Comparison of ENCODE assay signal across 8 cellular contexts in the genomic region with DNA sequence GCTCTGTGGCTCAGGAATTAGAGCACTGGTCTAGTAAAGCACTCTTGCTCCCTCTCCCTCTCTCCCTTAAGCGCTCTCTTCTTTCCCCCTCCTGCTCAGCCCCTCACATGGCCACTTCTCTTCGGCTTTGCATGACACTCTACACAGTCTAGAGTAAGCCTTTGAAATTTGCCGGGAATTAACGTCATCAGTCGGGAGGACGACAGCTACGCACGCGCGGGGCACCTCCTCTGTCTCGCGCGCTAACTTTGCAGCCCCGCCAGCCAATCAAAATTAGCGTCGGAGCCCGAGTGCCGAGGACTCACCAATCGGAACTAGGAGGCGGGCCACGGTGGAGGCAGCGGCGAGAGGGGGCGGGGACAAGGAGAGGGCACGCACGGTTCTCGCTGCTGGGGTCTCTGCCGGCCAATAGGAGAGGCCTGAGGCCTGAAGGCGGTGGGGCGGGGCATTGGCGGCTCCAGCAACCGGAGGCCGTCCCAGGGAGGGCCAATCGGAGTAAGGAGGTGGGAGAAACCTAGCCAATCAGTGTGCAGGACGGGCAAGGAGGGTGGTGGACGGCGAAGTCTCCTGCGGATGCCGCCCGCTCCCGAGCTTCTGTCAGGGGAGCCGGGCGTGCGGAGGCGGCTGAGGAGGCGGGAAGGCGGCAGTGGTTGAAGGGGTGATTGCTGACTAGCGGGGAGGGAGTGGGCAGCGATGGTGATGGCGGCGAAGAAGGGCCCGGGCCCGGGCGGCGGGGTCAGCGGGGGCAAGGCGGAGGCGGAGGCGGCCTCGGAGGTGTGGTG. TPM values are rescaled to one million over a fixed set of nuclear protein-coding genes. Genes with fewer than 3 reads are reported as not detected.
A peak's percentile ranks its signal among the peaks of the same experiment; 100 is the strongest.
DNase-seq lines count a peak whose midpoint lies in the region; ATAC-seq, FAIRE-seq and TF ChIP-seq lines count a peak whose summit lies in the region.

A gene with protein sequence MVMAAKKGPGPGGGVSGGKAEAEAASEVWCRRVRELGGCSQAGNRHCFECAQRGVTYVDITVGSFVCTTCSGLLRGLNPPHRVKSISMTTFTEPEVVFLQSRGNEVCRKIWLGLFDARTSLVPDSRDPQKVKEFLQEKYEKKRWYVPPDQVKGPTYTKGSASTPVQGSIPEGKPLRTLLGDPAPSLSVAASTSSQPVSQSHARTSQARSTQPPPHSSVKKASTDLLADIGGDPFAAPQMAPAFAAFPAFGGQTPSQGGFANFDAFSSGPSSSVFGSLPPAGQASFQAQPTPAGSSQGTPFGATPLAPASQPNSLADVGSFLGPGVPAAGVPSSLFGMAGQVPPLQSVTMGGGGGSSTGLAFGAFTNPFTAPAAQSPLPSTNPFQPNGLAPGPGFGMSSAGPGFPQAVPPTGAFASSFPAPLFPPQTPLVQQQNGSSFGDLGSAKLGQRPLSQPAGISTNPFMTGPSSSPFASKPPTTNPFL (plus strand): TSS at position 550 of the 782 bp plus-strand sequence. CDS start 144 bp downstream, at position 694.

- H3K4me3 ChIP-seq in adrenal gland (peak within 1 kb of the TSS; percentile 18 to 96 (median 59)), heart left ventricle (peak within 1 kb of the TSS; percentile 40 to 99 (median 90)), upper lobe of right lung (peak within 1 kb of the TSS; percentile 75)

- intact Hi-C loops in adrenal gland (cut with DNase I), result loop anchor here in 1 of 2 donors (10.0 kb wide), 1 partner anchor 56 kb away; no protein-coding TSS in a partner anchor
- intact Hi-C loops in heart left ventricle (cut with DNase I), result loop anchor here in 3 of 10 donors (2.0 to 5.0 kb wide), 4 partner anchors 48 to 74 kb away; a partner anchor contains a TSS
- intact Hi-C loops in upper lobe of right lung (cut with DNase I), result no loop called here

- WGBS in adrenal gland, 4 donors, result 0 to 1% (median 1%) methylated on average over 14 to 60 of the region's 60 CpGs
- 0% methylated on average over 49 to 60 of the region's 60 CpGs for WGBS in heart left ventricle, 4 donors

- peak within 1 kb of the TSS; percentile 41 to 95 (median 54) for H3K27ac ChIP-seq in adrenal gland
- H3K27ac ChIP-seq in heart left ventricle, result peak within 1 kb of the TSS in 10 of 12 donors; percentile 55 to 85 (median 72)
- H3K27ac ChIP-seq in upper lobe of right lung, result peak within 1 kb of the TSS; percentile 74

- no peak for TF ChIP-seq CTCF in adrenal gland (IDR thresholded peaks at IDR 0.05)
- TF ChIP-seq CTCF in heart left ventricle (IDR thresholded peaks at IDR 0.05), result no peak
- no peak for TF ChIP-seq CTCF in upper lobe of right lung (IDR thresholded peaks at IDR 0.05)

- H3K36me3 ChIP-seq in adrenal gland (replicated peaks in 1 of 2) (no peaks in the 10 kb centered on the region), heart left ventricle (no peaks in the 10 kb centered on the region), upper lobe of right lung (no peaks in the 10 kb centered on the region)

- TF ChIP-seq POLR2A in GM12892 (IDR thresholded peaks at IDR 0.05; ENCODE audit: low read depth, low read length) (peak; percentile 74; the same call in 1 of the 2 replicates), adrenal gland (IDR thresholded peaks at IDR 0.05) (peak; percentile 81 to 96), heart left ventricle (IDR thresholded peaks at IDR 0.05) (peak in 1 of 2 donors; percentile 80)

- ATAC-seq in HG02852 (IDR thresholded peaks at IDR 0.05; ENCODE audit: unreplicated experiment), result peak; percentile 95
- ATAC-seq in heart left ventricle, result peak; percentile 100
- ATAC-seq in upper lobe of right lung, result peak; percentile 99

- H3K9me3 ChIP-seq in adrenal gland (replicated peaks in 1 of 3), result no peaks in the 10 kb centered on the region
- H3K9me3 ChIP-seq in heart left ventricle, result no peaks in the 10 kb centered on the region
- no peaks in the 10 kb centered on the region for H3K9me3 ChIP-seq in upper lobe of right lung

- H3K27me3 ChIP-seq in adrenal gland (no peaks in the 10 kb centered on the region), heart left ventricle (no peaks in the 10 kb centered on the region), upper lobe of right lung (no peaks in the 10 kb centered on the region)

- peak; percentile 98 for FAIRE-seq in GM12892 (lab: Jason Lieb, UNC)

- DNase-seq in GM12892 (ENCODE audit: insufficient read length), result peak; percentile 98
- DNase-seq in NCI-H146 (lab: John Stamatoyannopoulos, UW), result peak; percentile 100
- DNase-seq in T-helper 1 cell, result peak; percentile 100
- DNase-seq in adrenal gland, result peak; percentile 100
- peak; percentile 100 for DNase-seq in heart left ventricle
- peak; percentile 99 for DNase-seq in pons (ENCODE audit: low spot score)
- peak; percentile 100 for DNase-seq in upper lobe of right lung

- H3K4me1 ChIP-seq in adrenal gland (replicated peaks in 1 of 2) (peaks cover 34 to 44% of the 10 kb centered on the region in 2 donors), heart left ventricle (peaks cover 0 to 32% (median 13%) of the 10 kb centered on the region in 12 donors), upper lobe of right lung (peaks cover 12% of the 10 kb centered on the region)

RNA-seq across cellular contexts. Expression of the gene that starts here (rescaled TPM):
- 12.4 TPM for polyA plus RNA-seq in GM12892 (2012; ENCODE audit: missing spikeins)
- total RNA-seq in adrenal gland (100 to 1,000 TPM in 6 of 8 donors, 10 to 100 TPM in 2; 42.8 to 175 (median 151) TPM), heart left ventricle (10 to 100 TPM; 24.1 to 36.9 (median 32.8) TPM), upper lobe of right lung (36.0 TPM)
- polyA plus RNA-seq in adrenal gland (10 to 100 TPM; 14.0 to 61.5 (median 30.9) TPM), heart left ventricle (10 to 100 TPM; 12.5 to 30.8 TPM)

Comparison
In these comparisons a context has a peak if more than half of its experiments do, and no peak if none do; other contexts are left out.
1. Peak in every context shown above with its lines: DNase-seq, ATAC-seq, H3K4me3 ChIP-seq and H3K27ac ChIP-seq.